1 cellular context compared by ENCODE assay signal in genomic region chr4:112550728-112551127, GRCh38.
TF ChIP-seq lines count a peak whose summit lies in the region.

No MANE protein-coding gene starts in this region.

TF ChIP-seq in SK-N-SH treated with all-trans-retinoic acid at 6 μM for 48 hours, 23 proteins besides CTCF, POLR2A, EP300 and RAD21 (continued from another document):
- TF ChIP-seq, protein P1, sequence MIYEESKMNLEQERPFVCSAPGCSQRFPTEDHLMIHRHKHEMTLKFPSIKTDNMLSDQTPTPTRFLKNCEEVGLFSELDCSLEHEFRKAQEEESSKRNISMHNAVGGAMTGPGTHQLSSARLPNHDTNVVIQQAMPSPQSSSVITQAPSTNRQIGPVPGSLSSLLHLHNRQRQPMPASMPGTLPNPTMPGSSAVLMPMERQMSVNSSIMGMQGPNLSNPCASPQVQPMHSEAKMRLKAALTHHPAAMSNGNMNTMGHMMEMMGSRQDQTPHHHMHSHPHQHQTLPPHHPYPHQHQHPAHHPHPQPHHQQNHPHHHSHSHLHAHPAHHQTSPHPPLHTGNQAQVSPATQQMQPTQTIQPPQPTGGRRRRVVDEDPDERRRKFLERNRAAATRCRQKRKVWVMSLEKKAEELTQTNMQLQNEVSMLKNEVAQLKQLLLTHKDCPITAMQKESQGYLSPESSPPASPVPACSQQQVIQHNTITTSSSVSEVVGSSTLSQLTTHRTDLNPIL (CRISPR knock-in tag; IDR thresholded peaks at IDR 0.05; ENCODE audit: low read depth): no peak
- TF ChIP-seq ARNTL (CRISPR knock-in tag; IDR thresholded peaks at IDR 0.05; ENCODE audit: borderline replicate concordance, low read depth) (no peak), PPARA (CRISPR knock-in tag; IDR thresholded peaks at IDR 0.05; ENCODE audit: borderline replicate concordance) (no peak), CSDC2 (CRISPR knock-in tag; IDR thresholded peaks at IDR 0.05) (no peak), OSR1 (CRISPR knock-in tag; IDR thresholded peaks at IDR 0.05) (no peak), CSRNP3 (CRISPR knock-in tag; IDR thresholded peaks at IDR 0.05) (no peak), ZFP3 (CRISPR knock-in tag; IDR thresholded peaks at IDR 0.05) (no peak), BACH2 (CRISPR knock-in tag; IDR thresholded peaks at IDR 0.05; ENCODE audit: borderline replicate concordance) (no peak)
- TF ChIP-seq, protein P2, sequence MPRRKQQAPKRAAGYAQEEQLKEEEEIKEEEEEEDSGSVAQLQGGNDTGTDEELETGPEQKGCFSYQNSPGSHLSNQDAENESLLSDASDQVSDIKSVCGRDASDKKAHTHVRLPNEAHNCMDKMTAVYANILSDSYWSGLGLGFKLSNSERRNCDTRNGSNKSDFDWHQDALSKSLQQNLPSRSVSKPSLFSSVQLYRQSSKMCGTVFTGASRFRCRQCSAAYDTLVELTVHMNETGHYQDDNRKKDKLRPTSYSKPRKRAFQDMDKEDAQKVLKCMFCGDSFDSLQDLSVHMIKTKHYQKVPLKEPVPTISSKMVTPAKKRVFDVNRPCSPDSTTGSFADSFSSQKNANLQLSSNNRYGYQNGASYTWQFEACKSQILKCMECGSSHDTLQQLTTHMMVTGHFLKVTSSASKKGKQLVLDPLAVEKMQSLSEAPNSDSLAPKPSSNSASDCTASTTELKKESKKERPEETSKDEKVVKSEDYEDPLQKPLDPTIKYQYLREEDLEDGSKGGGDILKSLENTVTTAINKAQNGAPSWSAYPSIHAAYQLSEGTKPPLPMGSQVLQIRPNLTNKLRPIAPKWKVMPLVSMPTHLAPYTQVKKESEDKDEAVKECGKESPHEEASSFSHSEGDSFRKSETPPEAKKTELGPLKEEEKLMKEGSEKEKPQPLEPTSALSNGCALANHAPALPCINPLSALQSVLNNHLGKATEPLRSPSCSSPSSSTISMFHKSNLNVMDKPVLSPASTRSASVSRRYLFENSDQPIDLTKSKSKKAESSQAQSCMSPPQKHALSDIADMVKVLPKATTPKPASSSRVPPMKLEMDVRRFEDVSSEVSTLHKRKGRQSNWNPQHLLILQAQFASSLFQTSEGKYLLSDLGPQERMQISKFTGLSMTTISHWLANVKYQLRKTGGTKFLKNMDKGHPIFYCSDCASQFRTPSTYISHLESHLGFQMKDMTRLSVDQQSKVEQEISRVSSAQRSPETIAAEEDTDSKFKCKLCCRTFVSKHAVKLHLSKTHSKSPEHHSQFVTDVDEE (CRISPR knock-in tag; IDR thresholded peaks at IDR 0.05): no peak
